Comparison of ENCODE assay signal across 1 cellular context in the genomic region with DNA sequence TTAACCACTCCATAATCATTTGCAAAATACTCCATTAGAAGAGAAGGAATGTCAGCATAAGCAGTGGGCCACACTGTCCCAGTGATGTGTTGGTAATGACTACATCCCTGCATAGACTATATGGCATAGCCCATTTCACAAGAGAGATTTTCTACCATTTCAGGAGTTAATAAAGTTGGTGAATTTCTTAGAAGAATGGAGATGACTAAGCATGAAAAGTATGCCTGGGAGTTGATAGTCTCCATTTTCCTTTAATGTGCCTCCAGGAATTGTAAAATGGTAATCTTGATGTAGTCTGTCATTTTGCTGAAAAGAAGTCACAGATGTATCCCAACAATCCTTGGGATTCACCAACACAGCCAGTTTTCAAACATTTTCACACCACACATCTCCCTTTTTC.
TF ChIP-seq lines count a peak whose summit lies in the region.

No MANE protein-coding gene starts in this region.

TF ChIP-seq in IMR-90, 13 proteins besides CTCF, POLR2A, EP300 and RAD21 (continued from another document):
- TF ChIP-seq, protein P1, sequence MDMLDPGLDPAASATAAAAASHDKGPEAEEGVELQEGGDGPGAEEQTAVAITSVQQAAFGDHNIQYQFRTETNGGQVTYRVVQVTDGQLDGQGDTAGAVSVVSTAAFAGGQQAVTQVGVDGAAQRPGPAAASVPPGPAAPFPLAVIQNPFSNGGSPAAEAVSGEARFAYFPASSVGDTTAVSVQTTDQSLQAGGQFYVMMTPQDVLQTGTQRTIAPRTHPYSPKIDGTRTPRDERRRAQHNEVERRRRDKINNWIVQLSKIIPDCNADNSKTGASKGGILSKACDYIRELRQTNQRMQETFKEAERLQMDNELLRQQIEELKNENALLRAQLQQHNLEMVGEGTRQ (IDR thresholded peaks at IDR 0.05; ENCODE audit: low read depth, low read length) = no peak
- TF ChIP-seq BHLHE40 (IDR thresholded peaks at IDR 0.05; ENCODE audit: low read depth, low read length) (no peak), NFE2L2 (IDR thresholded peaks at IDR 0.05; ENCODE audit: low read depth, low read length) (no peak), MAZ (IDR thresholded peaks at IDR 0.05; ENCODE audit: borderline replicate concordance, low read depth, low read length) (no peak), MAFK (IDR thresholded peaks at IDR 0.05; ENCODE audit: low read depth, low read length) (no peak), MXI1 (IDR thresholded peaks at IDR 0.05; ENCODE audit: borderline replicate concordance, low read depth, low read length) (no peak), SMC3 (IDR thresholded peaks at IDR 0.05; ENCODE audit: low read depth, low read length) (no peak)
- TF ChIP-seq, protein P2, sequence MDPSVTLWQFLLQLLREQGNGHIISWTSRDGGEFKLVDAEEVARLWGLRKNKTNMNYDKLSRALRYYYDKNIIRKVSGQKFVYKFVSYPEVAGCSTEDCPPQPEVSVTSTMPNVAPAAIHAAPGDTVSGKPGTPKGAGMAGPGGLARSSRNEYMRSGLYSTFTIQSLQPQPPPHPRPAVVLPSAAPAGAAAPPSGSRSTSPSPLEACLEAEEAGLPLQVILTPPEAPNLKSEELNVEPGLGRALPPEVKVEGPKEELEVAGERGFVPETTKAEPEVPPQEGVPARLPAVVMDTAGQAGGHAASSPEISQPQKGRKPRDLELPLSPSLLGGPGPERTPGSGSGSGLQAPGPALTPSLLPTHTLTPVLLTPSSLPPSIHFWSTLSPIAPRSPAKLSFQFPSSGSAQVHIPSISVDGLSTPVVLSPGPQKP (IDR thresholded peaks at IDR 0.05; ENCODE audit: borderline replicate concordance, low read depth, low read length) = no peak
